In the genomic region with DNA sequence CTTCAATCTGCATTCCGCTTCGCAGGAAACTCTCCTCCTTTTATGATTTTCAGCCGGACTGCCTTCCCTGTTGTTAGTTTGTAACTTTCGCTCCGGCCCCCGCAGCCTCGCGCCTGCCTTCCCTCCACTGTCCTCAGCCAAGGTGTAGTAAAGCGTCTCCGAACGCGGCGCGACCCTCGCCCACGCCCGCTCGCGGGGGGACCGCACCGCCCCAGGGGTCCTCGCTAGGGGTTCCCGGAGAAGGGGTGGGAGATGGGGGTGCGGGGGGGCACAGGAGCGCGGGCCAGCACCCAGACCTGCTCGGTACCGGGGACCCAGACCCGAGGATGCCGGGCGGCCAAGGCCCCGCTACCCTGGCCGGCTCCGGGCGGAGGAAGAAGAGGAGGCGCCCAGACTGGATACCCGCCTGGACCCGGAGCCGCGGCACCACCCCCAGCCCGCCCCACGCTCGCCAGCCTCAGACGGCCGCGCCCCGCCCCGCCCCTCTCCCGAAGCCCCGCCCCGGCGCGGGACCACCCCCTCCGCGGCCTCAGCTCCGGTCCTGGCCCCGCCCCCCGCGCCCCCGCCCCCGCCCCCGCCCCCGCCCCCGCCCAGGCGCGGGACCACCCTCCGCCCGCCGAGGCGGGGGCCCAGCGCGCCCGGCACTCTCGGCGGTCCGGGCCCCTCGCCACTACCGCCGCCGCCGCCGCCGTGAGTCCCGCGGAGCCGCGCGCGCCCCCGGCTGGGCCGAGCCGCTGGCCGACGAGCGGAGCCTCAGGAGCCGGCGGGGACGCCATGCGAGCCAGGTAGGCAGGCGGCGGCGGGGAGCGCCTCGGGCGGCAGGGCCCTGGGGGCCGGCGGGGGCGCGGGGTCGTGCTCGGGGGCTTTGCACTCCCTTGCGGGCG, we compare ENCODE assay signal across 8 cellular contexts. TPM values are rescaled to one million over a fixed set of nuclear protein-coding genes. Genes with fewer than 3 reads are reported as not detected.
A peak's percentile ranks its signal among the peaks of the same experiment; 100 is the strongest.
DNase-seq lines count a peak whose midpoint lies in the region; ATAC-seq and TF ChIP-seq lines count a peak whose summit lies in the region.

A gene with protein sequence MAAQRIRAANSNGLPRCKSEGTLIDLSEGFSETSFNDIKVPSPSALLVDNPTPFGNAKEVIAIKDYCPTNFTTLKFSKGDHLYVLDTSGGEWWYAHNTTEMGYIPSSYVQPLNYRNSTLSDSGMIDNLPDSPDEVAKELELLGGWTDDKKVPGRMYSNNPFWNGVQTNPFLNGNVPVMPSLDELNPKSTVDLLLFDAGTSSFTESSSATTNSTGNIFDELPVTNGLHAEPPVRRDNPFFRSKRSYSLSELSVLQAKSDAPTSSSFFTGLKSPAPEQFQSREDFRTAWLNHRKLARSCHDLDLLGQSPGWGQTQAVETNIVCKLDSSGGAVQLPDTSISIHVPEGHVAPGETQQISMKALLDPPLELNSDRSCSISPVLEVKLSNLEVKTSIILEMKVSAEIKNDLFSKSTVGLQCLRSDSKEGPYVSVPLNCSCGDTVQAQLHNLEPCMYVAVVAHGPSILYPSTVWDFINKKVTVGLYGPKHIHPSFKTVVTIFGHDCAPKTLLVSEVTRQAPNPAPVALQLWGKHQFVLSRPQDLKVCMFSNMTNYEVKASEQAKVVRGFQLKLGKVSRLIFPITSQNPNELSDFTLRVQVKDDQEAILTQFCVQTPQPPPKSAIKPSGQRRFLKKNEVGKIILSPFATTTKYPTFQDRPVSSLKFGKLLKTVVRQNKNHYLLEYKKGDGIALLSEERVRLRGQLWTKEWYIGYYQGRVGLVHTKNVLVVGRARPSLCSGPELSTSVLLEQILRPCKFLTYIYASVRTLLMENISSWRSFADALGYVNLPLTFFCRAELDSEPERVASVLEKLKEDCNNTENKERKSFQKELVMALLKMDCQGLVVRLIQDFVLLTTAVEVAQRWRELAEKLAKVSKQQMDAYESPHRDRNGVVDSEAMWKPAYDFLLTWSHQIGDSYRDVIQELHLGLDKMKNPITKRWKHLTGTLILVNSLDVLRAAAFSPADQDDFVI (plus strand): TSS at position 632 of the 884 bp plus-strand sequence. CDS start 82,986 bp downstream, outside the sequence.

- H2BK5ac ChIP-seq in mesendoderm (ENCODE audit: low read length) = no peak within 1 kb of the TSS

- no CpG with 5 or more reads among the region's 113 CpGs for WGBS in mesendoderm (ENCODE audit: extremely low coverage, insufficient coverage, low lambda C conversion rate)

- intact Hi-C loops in Calu3 (cut with micrococcal nuclease; ENCODE audit: unreplicated experiment) = no loop called here
- intact Hi-C loops in activated CD8-positive, alpha-beta T cell treated with anti-CD3 and anti-CD28 coated beads for 36 hours (cut with micrococcal nuclease) = no loop called here

- TF ChIP-seq CTCF in Calu3 (IDR thresholded peaks at IDR 0.05; ENCODE audit: unreplicated experiment) = no peak
- TF ChIP-seq CTCF in activated CD8-positive, alpha-beta T cell treated with anti-CD3 and anti-CD28 coated beads for 36 hours (IDR thresholded peaks at IDR 0.05) = no peak

- ATAC-seq in activated CD8-positive, alpha-beta T cell treated with anti-CD3 and anti-CD28 coated beads for 36 hours = peak; percentile 86
- ATAC-seq in GM21526 (IDR thresholded peaks at IDR 0.05; ENCODE audit: low FRiP score, unreplicated experiment) = no peak
- ATAC-seq in HG03139 (IDR thresholded peaks at IDR 0.05; ENCODE audit: unreplicated experiment) = no peak

- peak within 1 kb of the TSS; percentile 96 for H2BK120ac ChIP-seq in mesendoderm (ENCODE audit: low read depth, low read length)

- peak within 1 kb of the TSS; percentile 100 for H3K18ac ChIP-seq in mesendoderm (ENCODE audit: low read length)

- DNase-seq in Calu3 (peak; percentile 87), NCI-H128 (lab: John Stamatoyannopoulos, UW; ENCODE audit: unreplicated experiment) (peak; percentile 16), epithelial cell of prostate (ENCODE audit: low read depth, low spot score) (no peak), mesendoderm (peak; percentile 80)
- DNase-seq in activated CD8-positive, alpha-beta T cell treated with anti-CD3 and anti-CD28 coated beads for 36 hours = peak; percentile 49
- DNase-seq in stimulated activated CD8-positive, alpha-beta memory T cell treated with anti-CD3 and anti-CD28 coated beads, Interleukin-4, amount 100 ng/mL, for 24 hours (ENCODE audit: low read depth) = peak; percentile 8

- H4K8ac ChIP-seq in mesendoderm (ENCODE audit: low read depth, low read length) = peak within 1 kb of the TSS; percentile 98

- POLR2A ChIA-PET in activated CD8-positive, alpha-beta T cell treated with anti-CD3 and anti-CD28 coated beads for 36 hours (lab: Charles Lee) = no interaction called here

- peaks cover 39% of the 10 kb centered on the region for H3K4me1 Mint-ChIP-seq in Calu3 (ENCODE audit: low read depth, unreplicated experiment)
- peaks cover 2% of the 10 kb centered on the region for H3K4me1 Mint-ChIP-seq in activated CD8-positive, alpha-beta T cell treated with anti-CD3 and anti-CD28 coated beads for 36 hours (ENCODE audit: low read depth)

- peaks cover 9% of the 10 kb centered on the region for H3K79me1 ChIP-seq in mesendoderm (ENCODE audit: low read length)

- H3K36me3 Mint-ChIP-seq in Calu3 (ENCODE audit: insufficient read depth, unreplicated experiment) = peaks cover 33% of the 10 kb centered on the region
- H3K36me3 Mint-ChIP-seq in activated CD8-positive, alpha-beta T cell treated with anti-CD3 and anti-CD28 coated beads for 36 hours (ENCODE audit: low read depth) = no peaks in the 10 kb centered on the region

- peak within 1 kb of the TSS; percentile 79 for H3K4me3 ChIP-seq in mesendoderm (ENCODE audit: low read length)

- no peak within 1 kb of the TSS for H4K5ac ChIP-seq in mesendoderm (ENCODE audit: low read length)

- CTCF ChIA-PET in Calu3 (lab: Charles Lee) = interaction anchor here (0.6 to 1.0 kb wide), 5 partner anchors 9 to 282 kb away, joined by 3 read pairs; no protein-coding TSS in a partner anchor
- CTCF ChIA-PET in activated CD8-positive, alpha-beta T cell treated with anti-CD3 and anti-CD28 coated beads for 36 hours (lab: Charles Lee) = no interaction called here

- no peak within 1 kb of the TSS for H3K27ac Mint-ChIP-seq in Calu3 (ENCODE audit: unreplicated experiment)
- no peak within 1 kb of the TSS for H3K27ac Mint-ChIP-seq in activated CD8-positive, alpha-beta T cell treated with anti-CD3 and anti-CD28 coated beads for 36 hours

- peaks cover 39% of the 10 kb centered on the region for H3K79me2 ChIP-seq in mesendoderm (ENCODE audit: control insufficient read depth, insufficient read depth, low read length)

- H3K4me1 ChIP-seq in mesendoderm (ENCODE audit: control insufficient read depth, low read depth, low read length) = peaks cover 18% of the 10 kb centered on the region

- peak within 1 kb of the TSS; percentile 9 for H2BK15ac ChIP-seq in mesendoderm (replicated peaks; ENCODE audit: low read depth)

- peak within 1 kb of the TSS; percentile 51 for H3K23ac ChIP-seq in mesendoderm (ENCODE audit: low read length)

- BruUV-seq in Calu3 (replicated peaks; lab: Mats Ljungman, UMichigan) = no TSS peak

- H3K36me3 ChIP-seq in mesendoderm (ENCODE audit: control insufficient read depth, insufficient read depth, low read length) = no peaks in the 10 kb centered on the region

- peak within 1 kb of the TSS; percentile 84 for H3K4me2 ChIP-seq in mesendoderm (ENCODE audit: low read length)

- H3K56ac ChIP-seq in mesendoderm (ENCODE audit: low read length) = peak within 1 kb of the TSS; percentile 95

- no peaks in the 10 kb centered on the region for H3K9me3 Mint-ChIP-seq in Calu3 (ENCODE audit: low read depth, unreplicated experiment)
- H3K9me3 Mint-ChIP-seq in activated CD8-positive, alpha-beta T cell treated with anti-CD3 and anti-CD28 coated beads for 36 hours = no peaks in the 10 kb centered on the region

- H3K27ac ChIP-seq in epithelial cell of prostate = peak within 1 kb of the TSS; percentile 71
- H3K27ac ChIP-seq in mesendoderm (ENCODE audit: low read depth, low read length) = peak within 1 kb of the TSS; percentile 49

- H3K4ac ChIP-seq in mesendoderm (ENCODE audit: low read depth, low read length) = peak within 1 kb of the TSS; percentile 98

- H3K9ac ChIP-seq in mesendoderm (ENCODE audit: low read length) = peak within 1 kb of the TSS; percentile 89

- peak within 1 kb of the TSS; percentile 90 for H3K4me3 Mint-ChIP-seq in Calu3 (ENCODE audit: low read depth, unreplicated experiment)
- H3K4me3 Mint-ChIP-seq in activated CD8-positive, alpha-beta T cell treated with anti-CD3 and anti-CD28 coated beads for 36 hours = peak within 1 kb of the TSS; percentile 62

- H3K27me3 Mint-ChIP-seq in Calu3 (ENCODE audit: unreplicated experiment) = no peaks in the 10 kb centered on the region
- H3K27me3 Mint-ChIP-seq in activated CD8-positive, alpha-beta T cell treated with anti-CD3 and anti-CD28 coated beads for 36 hours = peaks cover 52% of the 10 kb centered on the region

- H2AK5ac ChIP-seq in mesendoderm (ENCODE audit: low read length) = no peak within 1 kb of the TSS

- H3K27me3 ChIP-seq in mesendoderm (ENCODE audit: insufficient read depth, low read length, poor library complexity) = no peaks in the 10 kb centered on the region

RNA-seq across cellular contexts. Expression of the gene that starts here (rescaled TPM):
- 35.0 and 36.9 TPM in 2 replicates for total RNA-seq in Calu3 (2022)
- under 1 TPM; 0.14 to 0.54 TPM for total RNA-seq in activated CD8-positive, alpha-beta T cell treated with anti-CD3 and anti-CD28 coated beads for 36 hours
- 26.4 TPM for polyA plus RNA-seq in mesendoderm (2013, experiment 1 of 2)
- polyA plus RNA-seq in mesendoderm (2013, experiment 2 of 2) = 26.9 TPM

Comparison
In these comparisons a context has a peak if more than half of its experiments do, and no peak if none do; other contexts are left out.
1. RNA of the gene that starts here (total RNA-seq): 35.0 to 36.9 TPM in Calu3; 0.14 to 0.54 TPM in activated CD8-positive, alpha-beta T cell treated with anti-CD3 and anti-CD28 coated beads for 36 hours; every median in the first group is over 10 times any median in the second.
2. Peak in DNase-seq and ATAC-seq in activated CD8-positive, alpha-beta T cell treated with anti-CD3 and anti-CD28 coated beads for 36 hours; RNA of the gene not detected or under 1 TPM.